In genomic region chr3:64747682-64748081, GRCh38 we compare ENCODE assay signal across 22 cellular contexts. TPM values are rescaled to one million over a fixed set of nuclear protein-coding genes. Genes with fewer than 3 reads are reported as not detected.
"Had no signal": no experiment of that assay in that cellular context is flagged by ENCODE, and none has a peak within 500 bp of the region (broad histone marks: within the 10 kb centered on the region; RNA-seq: fewer than 3 reads in every experiment).

No MANE protein-coding gene starts in this region.

- H3K4me1 Mint-ChIP-seq: naive thymus-derived CD8-positive, alpha-beta T cell; stimulated activated effector memory CD8-positive, alpha-beta T cell treated with anti-CD3 and anti-CD28 coated beads, Interleukin-12 subunit alpha, Interleukin-12 subunit beta, amount 100 ng/mL, for 72 hours had no signal

- H3K9me3 ChIP-seq: esophagus squamous epithelium, ovary, testis, transverse colon had no signal

- H3K27me3 ChIP-seq: esophagus squamous epithelium, ovary, testis, transverse colon had no signal

- H3K4me3 ChIP-seq: esophagus squamous epithelium, ovary, smooth muscle cell, testis, transverse colon had no signal

- ATAC-seq: effector memory CD8-positive, alpha-beta T cell; left colon; left ventricle myocardium superior; naive thymus-derived CD8-positive, alpha-beta T cell; right cardiac atrium; stimulated activated effector memory CD8-positive, alpha-beta T cell treated with anti-CD3 and anti-CD28 coated beads, Interleukin-12 subunit alpha, Interleukin-12 subunit beta, amount 100 ng/mL, for 72 hours; stimulated activated naive CD8-positive, alpha-beta T cell treated with anti-CD3 and anti-CD28 coated beads, Interleukin-15, Interleukin-2, amounts not matched to agents 100 U/mL and 50 U/mL, for 24 hours had no signal

- H3K4me1 ChIP-seq: testis had no signal

- DNase-seq: cerebellar nuclear complex; effector memory CD8-positive, alpha-beta T cell; esophagus squamous epithelium; foreskin fibroblast; kidney; left colon; left ventricle myocardium superior; mesendoderm; naive thymus-derived CD8-positive, alpha-beta T cell; ovary; right cardiac atrium; stimulated activated CD4-positive, alpha-beta T cell treated with anti-CD3 and anti-CD28 coated beads, Interleukin-4, amount 100 ng/mL, for 1 hour; stimulated activated CD8-positive, alpha-beta memory T cell treated with anti-CD3 and anti-CD28 coated beads, Interleukin-4, amount 100 ng/mL, for 48 hours; stimulated activated naive CD8-positive, alpha-beta T cell treated with anti-CD3 and anti-CD28 coated beads, Interleukin-15, Interleukin-2, amounts not matched to agents 100 U/mL and 50 U/mL, for 24 hours; testis; transverse colon had no signal

- H3K27me3 Mint-ChIP-seq: dendritic cell treated with granulocyte-macrophage colony-stimulating factor and Interleukin-4, amounts not matched to agents 40 ng/mL and 50 ng/mL, for 4 days; effector memory CD8-positive, alpha-beta T cell had no signal

- H3K27ac Mint-ChIP-seq: dendritic cell treated with granulocyte-macrophage colony-stimulating factor and Interleukin-4, amounts not matched to agents 40 ng/mL and 50 ng/mL, for 4 days; effector memory CD8-positive, alpha-beta T cell; naive thymus-derived CD8-positive, alpha-beta T cell; stimulated activated effector memory CD8-positive, alpha-beta T cell treated with anti-CD3 and anti-CD28 coated beads, Interleukin-12 subunit alpha, Interleukin-12 subunit beta, amount 100 ng/mL, for 72 hours had no signal

- H3K36me3 ChIP-seq: esophagus squamous epithelium, ovary, transverse colon had no signal

- H3K27ac ChIP-seq: epithelial cell of prostate, esophagus squamous epithelium, testis had no signal

- H3K36me3 Mint-ChIP-seq: naive thymus-derived CD8-positive, alpha-beta T cell; stimulated activated effector memory CD8-positive, alpha-beta T cell treated with anti-CD3 and anti-CD28 coated beads, Interleukin-12 subunit alpha, Interleukin-12 subunit beta, amount 100 ng/mL, for 72 hours had no signal

- H3K4me3 Mint-ChIP-seq: dendritic cell treated with granulocyte-macrophage colony-stimulating factor and Interleukin-4, amounts not matched to agents 40 ng/mL and 50 ng/mL, for 4 days; effector memory CD8-positive, alpha-beta T cell; naive thymus-derived CD8-positive, alpha-beta T cell; neural crest cell; stimulated activated effector memory CD8-positive, alpha-beta T cell treated with anti-CD3 and anti-CD28 coated beads, Interleukin-12 subunit alpha, Interleukin-12 subunit beta, amount 100 ng/mL, for 72 hours had no signal

RNA-seq across cellular contexts. Expression of gene ADAMTS9, which starts 59.9 kb away (rescaled TPM):
- total RNA-seq: mononuclear cell; naive thymus-derived CD8-positive, alpha-beta T cell had no signal
- polyA plus RNA-seq: naive thymus-derived CD8-positive, alpha-beta T cell had no signal
